ENCODE assay signal across 1 cellular context in the genomic region with DNA sequence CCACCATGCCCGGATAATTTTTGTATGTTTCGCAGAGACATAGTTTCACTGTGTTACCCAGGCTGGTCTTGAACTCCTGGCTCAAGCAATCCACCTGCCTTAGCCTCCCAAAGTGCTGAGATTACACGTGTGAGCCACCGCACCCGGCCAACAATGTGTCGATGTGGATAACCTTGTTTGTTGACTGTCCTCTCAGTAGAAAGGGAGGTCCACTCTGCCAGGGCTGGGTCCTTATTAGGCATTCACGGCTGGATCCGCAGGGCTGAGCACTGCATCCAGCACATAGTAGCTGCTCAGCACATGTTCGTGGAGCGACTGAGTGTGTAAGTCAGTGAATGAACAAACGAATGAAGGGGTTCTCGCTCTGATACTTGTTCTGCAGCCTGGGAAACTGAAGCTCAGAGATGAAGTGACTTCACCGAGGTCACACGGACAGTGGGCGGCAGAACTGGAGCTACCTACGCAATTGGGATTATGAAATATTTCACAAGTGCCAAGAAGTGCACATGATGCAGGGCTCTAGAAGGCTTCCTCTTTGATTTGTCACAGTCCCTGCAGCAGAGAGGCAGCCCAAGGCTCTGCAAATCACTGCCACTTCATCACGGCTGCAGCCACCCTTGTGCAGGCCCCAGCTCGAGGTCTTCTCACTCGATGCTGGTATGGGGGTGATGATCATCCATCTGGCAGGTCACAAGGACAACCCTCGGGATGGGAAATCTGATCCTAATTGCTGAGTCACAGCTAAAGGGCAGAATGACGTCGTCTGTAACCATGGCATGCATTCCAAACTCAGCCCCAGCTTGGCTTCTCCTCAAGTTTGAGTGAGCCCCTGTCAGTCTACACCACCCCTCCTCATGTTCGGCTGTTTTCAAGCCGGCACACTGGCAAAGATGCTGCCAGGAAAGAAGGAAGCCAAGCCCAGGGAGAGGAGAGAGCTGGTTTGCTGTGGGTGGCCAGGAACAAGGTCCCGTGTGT.
A peak's percentile ranks its signal among the peaks of the same experiment; 100 is the strongest.
TF ChIP-seq lines count a peak whose summit lies in the region.

No MANE protein-coding gene starts in this region.

TF ChIP-seq in HepG2, 621 proteins besides CTCF, POLR2A, EP300 and RAD21 (continued from another document and continues in another):
- peak; percentile 84 for TF ChIP-seq SMAD3 (CRISPR knock-in tag; IDR thresholded peaks at IDR 0.05)
- peak; percentile 84; the same call in 1 of the 2 replicates for TF ChIP-seq ZNF44 (CRISPR knock-in tag; IDR thresholded peaks at IDR 0.05)
- peak; percentile 70; the same call in 1 of the 2 replicates for TF ChIP-seq ZSCAN25 (CRISPR knock-in tag; IDR thresholded peaks at IDR 0.05)
- no peak for TF ChIP-seq PLRG1 (conservative IDR thresholded peaks at IDR 0.05)
- TF ChIP-seq, protein P1, sequence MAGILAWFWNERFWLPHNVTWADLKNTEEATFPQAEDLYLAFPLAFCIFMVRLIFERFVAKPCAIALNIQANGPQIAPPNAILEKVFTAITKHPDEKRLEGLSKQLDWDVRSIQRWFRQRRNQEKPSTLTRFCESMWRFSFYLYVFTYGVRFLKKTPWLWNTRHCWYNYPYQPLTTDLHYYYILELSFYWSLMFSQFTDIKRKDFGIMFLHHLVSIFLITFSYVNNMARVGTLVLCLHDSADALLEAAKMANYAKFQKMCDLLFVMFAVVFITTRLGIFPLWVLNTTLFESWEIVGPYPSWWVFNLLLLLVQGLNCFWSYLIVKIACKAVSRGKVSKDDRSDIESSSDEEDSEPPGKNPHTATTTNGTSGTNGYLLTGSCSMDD (CRISPR knock-in tag; IDR thresholded peaks at IDR 0.05), result no peak
- 0 out of 2 replicates have a peak, but pooled peaks have one; percentile 39 for TF ChIP-seq ZNF160 (CRISPR knock-in tag; IDR thresholded peaks at IDR 0.05)
- no peak for TF ChIP-seq MATR3 (CRISPR knock-in tag; IDR thresholded peaks at IDR 0.05)
- peak; percentile 45; the same call in 1 of the 2 replicates for TF ChIP-seq NR2F6 (IDR thresholded peaks at IDR 0.05)
- peak; percentile 72 for TF ChIP-seq NR2F6 (CRISPR knock-in tag; IDR thresholded peaks at IDR 0.05)
- TF ChIP-seq, protein P2, sequence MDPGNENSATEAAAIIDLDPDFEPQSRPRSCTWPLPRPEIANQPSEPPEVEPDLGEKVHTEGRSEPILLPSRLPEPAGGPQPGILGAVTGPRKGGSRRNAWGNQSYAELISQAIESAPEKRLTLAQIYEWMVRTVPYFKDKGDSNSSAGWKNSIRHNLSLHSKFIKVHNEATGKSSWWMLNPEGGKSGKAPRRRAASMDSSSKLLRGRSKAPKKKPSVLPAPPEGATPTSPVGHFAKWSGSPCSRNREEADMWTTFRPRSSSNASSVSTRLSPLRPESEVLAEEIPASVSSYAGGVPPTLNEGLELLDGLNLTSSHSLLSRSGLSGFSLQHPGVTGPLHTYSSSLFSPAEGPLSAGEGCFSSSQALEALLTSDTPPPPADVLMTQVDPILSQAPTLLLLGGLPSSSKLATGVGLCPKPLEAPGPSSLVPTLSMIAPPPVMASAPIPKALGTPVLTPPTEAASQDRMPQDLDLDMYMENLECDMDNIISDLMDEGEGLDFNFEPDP (CRISPR knock-in tag; conservative IDR thresholded peaks at IDR 0.05), result 0 out of 2 replicates have a peak, but pooled peaks have one; percentile 19
- TF ChIP-seq GABPB1 (CRISPR knock-in tag; IDR thresholded peaks at IDR 0.05), result no peak; the same call in 1 of the 2 replicates
- TF ChIP-seq SRY (CRISPR knock-in tag; IDR thresholded peaks at IDR 0.05), result no peak
- TF ChIP-seq, protein P3, sequence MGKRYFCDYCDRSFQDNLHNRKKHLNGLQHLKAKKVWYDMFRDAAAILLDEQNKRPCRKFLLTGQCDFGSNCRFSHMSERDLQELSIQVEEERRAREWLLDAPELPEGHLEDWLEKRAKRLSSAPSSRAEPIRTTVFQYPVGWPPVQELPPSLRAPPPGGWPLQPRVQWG (CRISPR knock-in tag; IDR thresholded peaks at IDR 0.05; ENCODE audit: borderline replicate concordance, low read depth), result no peak
- TF ChIP-seq, protein P4, sequence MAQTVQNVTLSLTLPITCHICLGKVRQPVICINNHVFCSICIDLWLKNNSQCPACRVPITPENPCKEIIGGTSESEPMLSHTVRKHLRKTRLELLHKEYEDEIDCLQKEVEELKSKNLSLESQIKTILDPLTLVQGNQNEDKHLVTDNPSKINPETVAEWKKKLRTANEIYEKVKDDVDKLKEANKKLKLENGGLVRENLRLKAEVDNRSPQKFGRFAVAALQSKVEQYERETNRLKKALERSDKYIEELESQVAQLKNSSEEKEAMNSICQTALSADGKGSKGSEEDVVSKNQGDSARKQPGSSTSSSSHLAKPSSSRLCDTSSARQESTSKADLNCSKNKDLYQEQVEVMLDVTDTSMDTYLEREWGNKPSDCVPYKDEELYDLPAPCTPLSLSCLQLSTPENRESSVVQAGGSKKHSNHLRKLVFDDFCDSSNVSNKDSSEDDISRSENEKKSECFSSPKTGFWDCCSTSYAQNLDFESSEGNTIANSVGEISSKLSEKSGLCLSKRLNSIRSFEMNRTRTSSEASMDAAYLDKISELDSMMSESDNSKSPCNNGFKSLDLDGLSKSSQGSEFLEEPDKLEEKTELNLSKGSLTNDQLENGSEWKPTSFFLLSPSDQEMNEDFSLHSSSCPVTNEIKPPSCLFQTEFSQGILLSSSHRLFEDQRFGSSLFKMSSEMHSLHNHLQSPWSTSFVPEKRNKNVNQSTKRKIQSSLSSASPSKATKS (CRISPR knock-in tag; IDR thresholded peaks at IDR 0.05), result no peak
- TF ChIP-seq ARNT (IDR thresholded peaks at IDR 0.05), result no peak
- TF ChIP-seq ZNF510 (CRISPR knock-in tag; IDR thresholded peaks at IDR 0.05; ENCODE audit: low read depth), result no peak
- TF ChIP-seq MYC (CRISPR knock-in tag; IDR thresholded peaks at IDR 0.05; ENCODE audit: borderline replicate concordance), result peak; percentile 71; the same call in 1 of the 2 replicates
- TF ChIP-seq, protein P5, sequence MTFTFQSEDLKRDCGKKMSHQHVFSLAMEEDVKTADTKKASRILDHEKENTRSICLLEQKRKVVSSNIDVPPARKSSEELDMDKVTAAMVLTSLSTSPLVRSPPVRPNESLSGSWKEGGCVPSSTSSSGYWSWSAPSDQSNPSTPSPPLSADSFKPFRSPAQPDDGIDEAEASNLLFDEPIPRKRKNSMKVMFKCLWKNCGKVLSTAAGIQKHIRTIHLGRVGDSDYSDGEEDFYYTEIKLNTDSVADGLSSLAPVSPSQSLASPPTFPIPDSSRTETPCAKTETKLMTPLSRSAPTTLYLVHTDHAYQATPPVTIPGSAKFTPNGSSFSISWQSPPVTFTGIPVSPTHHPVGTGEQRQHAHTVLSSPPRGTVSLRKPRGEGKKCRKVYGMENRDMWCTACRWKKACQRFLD (CRISPR knock-in tag; IDR thresholded peaks at IDR 0.05; ENCODE audit: borderline replicate concordance), result no peak
- TF ChIP-seq, protein P6, sequence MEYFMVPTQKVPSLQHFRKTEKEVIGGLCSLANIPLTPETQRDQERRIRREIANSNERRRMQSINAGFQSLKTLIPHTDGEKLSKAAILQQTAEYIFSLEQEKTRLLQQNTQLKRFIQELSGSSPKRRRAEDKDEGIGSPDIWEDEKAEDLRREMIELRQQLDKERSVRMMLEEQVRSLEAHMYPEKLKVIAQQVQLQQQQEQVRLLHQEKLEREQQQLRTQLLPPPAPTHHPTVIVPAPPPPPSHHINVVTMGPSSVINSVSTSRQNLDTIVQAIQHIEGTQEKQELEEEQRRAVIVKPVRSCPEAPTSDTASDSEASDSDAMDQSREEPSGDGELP (IDR thresholded peaks at IDR 0.05; ENCODE audit: borderline replicate concordance, low read depth), result peak; percentile 49; the same call in 1 of the 2 replicates
- TF ChIP-seq DR1 (CRISPR knock-in tag; IDR thresholded peaks at IDR 0.05), result no peak
- TF ChIP-seq ZKSCAN8 (CRISPR knock-in tag; IDR thresholded peaks at IDR 0.05; ENCODE audit: borderline replicate concordance), result peak; percentile 44; the same call in 1 of the 2 replicates
- TF ChIP-seq KMT2A (CRISPR knock-in tag; IDR thresholded peaks at IDR 0.05), result no peak; the same call in 1 of the 2 replicates
- peak; percentile 31; the same call in 1 of the 2 replicates for TF ChIP-seq PRMT3 (CRISPR knock-in tag; IDR thresholded peaks at IDR 0.05; ENCODE audit: borderline replicate concordance, low read depth)
- 0 out of 2 replicates have a peak, but pooled peaks have one; percentile 75 for TF ChIP-seq MTF2 (CRISPR knock-in tag; IDR thresholded peaks at IDR 0.05; ENCODE audit: borderline replicate concordance)
- TF ChIP-seq SMC3 (IDR thresholded peaks at IDR 0.05; ENCODE audit: low read length), result peak; percentile 47; the same call in 1 of the 2 replicates
- TF ChIP-seq, protein P7, sequence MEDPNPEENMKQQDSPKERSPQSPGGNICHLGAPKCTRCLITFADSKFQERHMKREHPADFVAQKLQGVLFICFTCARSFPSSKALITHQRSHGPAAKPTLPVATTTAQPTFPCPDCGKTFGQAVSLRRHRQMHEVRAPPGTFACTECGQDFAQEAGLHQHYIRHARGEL (CRISPR knock-in tag; IDR thresholded peaks at IDR 0.05), result no peak
- TF ChIP-seq TCF7 (IDR thresholded peaks at IDR 0.05; ENCODE audit: low read depth), result no peak
- TF ChIP-seq SMYD3 (CRISPR knock-in tag; IDR thresholded peaks at IDR 0.05), result peak; percentile 84; the same call in 1 of the 2 replicates
- no peak for TF ChIP-seq ZSCAN30 (CRISPR knock-in tag; IDR thresholded peaks at IDR 0.05)
- TF ChIP-seq DNMT1 (CRISPR knock-in tag; IDR thresholded peaks at IDR 0.05), result no peak; the same call in 1 of the 2 replicates
- peak; percentile 35; the same call in 1 of the 2 replicates for TF ChIP-seq ZNF331 (CRISPR knock-in tag; IDR thresholded peaks at IDR 0.05)
- no peak for TF ChIP-seq ZNF614 (CRISPR knock-in tag; IDR thresholded peaks at IDR 0.05; ENCODE audit: borderline replicate concordance)
- no peak; the same call in 1 of the 2 replicates for TF ChIP-seq ZNF546 (CRISPR knock-in tag; conservative IDR thresholded peaks at IDR 0.05)
- TF ChIP-seq, protein P8, sequence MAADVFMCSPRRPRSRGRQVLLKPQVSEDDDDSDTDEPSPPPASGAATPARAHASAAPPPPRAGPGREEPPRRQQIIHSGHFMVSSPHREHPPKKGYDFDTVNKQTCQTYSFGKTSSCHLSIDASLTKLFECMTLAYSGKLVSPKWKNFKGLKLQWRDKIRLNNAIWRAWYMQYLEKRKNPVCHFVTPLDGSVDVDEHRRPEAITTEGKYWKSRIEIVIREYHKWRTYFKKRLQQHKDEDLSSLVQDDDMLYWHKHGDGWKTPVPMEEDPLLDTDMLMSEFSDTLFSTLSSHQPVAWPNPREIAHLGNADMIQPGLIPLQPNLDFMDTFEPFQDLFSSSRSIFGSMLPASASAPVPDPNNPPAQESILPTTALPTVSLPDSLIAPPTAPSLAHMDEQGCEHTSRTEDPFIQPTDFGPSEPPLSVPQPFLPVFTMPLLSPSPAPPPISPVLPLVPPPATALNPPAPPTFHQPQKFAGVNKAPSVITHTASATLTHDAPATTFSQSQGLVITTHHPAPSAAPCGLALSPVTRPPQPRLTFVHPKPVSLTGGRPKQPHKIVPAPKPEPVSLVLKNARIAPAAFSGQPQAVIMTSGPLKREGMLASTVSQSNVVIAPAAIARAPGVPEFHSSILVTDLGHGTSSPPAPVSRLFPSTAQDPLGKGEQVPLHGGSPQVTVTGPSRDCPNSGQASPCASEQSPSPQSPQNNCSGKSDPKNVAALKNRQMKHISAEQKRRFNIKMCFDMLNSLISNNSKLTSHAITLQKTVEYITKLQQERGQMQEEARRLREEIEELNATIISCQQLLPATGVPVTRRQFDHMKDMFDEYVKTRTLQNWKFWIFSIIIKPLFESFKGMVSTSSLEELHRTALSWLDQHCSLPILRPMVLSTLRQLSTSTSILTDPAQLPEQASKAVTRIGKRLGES (CRISPR knock-in tag; IDR thresholded peaks at IDR 0.05; ENCODE audit: borderline replicate concordance), result no peak
- no peak; the same call in none of the 2 replicates for TF ChIP-seq RNF2 (conservative IDR thresholded peaks at IDR 0.05; ENCODE audit: low read depth)
- no peak for TF ChIP-seq GZF1 (CRISPR knock-in tag; IDR thresholded peaks at IDR 0.05)
- TF ChIP-seq FIP1L1 (IDR thresholded peaks at IDR 0.05; ENCODE audit: borderline replicate concordance, insufficient read depth, low read depth, low read length), result no peak
- peak; percentile 63; the same call in 1 of the 2 replicates for TF ChIP-seq SRF (IDR thresholded peaks at IDR 0.05; ENCODE audit: low read depth, low read length)
- TF ChIP-seq ZNF569 (CRISPR knock-in tag; IDR thresholded peaks at IDR 0.05; ENCODE audit: borderline replicate concordance), result no peak
- TF ChIP-seq PHB2 (IDR thresholded peaks at IDR 0.05; ENCODE audit: partially characterized antibody), result no peak
- no peak; the same call in 1 of the 2 replicates for TF ChIP-seq HOXA9 (CRISPR knock-in tag; IDR thresholded peaks at IDR 0.05; ENCODE audit: borderline replicate concordance)
- TF ChIP-seq ZNF788 (CRISPR knock-in tag; IDR thresholded peaks at IDR 0.05; ENCODE audit: borderline replicate concordance), result peak; percentile 51; the same call in 1 of the 2 replicates
- TF ChIP-seq ZNF33A (CRISPR knock-in tag; IDR thresholded peaks at IDR 0.05; ENCODE audit: borderline replicate concordance), result no peak
- TF ChIP-seq ZNF703 (CRISPR knock-in tag; IDR thresholded peaks at IDR 0.05; ENCODE audit: borderline replicate concordance), result no peak; the same call in 1 of the 2 replicates
- TF ChIP-seq, protein P9, sequence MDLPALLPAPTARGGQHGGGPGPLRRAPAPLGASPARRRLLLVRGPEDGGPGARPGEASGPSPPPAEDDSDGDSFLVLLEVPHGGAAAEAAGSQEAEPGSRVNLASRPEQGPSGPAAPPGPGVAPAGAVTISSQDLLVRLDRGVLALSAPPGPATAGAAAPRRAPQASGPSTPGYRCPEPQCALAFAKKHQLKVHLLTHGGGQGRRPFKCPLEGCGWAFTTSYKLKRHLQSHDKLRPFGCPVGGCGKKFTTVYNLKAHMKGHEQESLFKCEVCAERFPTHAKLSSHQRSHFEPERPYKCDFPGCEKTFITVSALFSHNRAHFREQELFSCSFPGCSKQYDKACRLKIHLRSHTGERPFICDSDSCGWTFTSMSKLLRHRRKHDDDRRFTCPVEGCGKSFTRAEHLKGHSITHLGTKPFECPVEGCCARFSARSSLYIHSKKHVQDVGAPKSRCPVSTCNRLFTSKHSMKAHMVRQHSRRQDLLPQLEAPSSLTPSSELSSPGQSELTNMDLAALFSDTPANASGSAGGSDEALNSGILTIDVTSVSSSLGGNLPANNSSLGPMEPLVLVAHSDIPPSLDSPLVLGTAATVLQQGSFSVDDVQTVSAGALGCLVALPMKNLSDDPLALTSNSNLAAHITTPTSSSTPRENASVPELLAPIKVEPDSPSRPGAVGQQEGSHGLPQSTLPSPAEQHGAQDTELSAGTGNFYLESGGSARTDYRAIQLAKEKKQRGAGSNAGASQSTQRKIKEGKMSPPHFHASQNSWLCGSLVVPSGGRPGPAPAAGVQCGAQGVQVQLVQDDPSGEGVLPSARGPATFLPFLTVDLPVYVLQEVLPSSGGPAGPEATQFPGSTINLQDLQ (CRISPR knock-in tag; IDR thresholded peaks at IDR 0.05), result no peak
- TF ChIP-seq ZNF460 (CRISPR knock-in tag; IDR thresholded peaks at IDR 0.05; ENCODE audit: borderline replicate concordance), result peak; percentile 73; the same call in 1 of the 2 replicates
- TF ChIP-seq KLF16 (CRISPR knock-in tag; IDR thresholded peaks at IDR 0.05), result peak in 1 of 2 experiments; percentile 62; a peak in 1 of 4 replicates
- TF ChIP-seq PAWR (CRISPR knock-in tag; IDR thresholded peaks at IDR 0.05; ENCODE audit: borderline replicate concordance), result no peak
- no peak for TF ChIP-seq ZNF678 (CRISPR knock-in tag; IDR thresholded peaks at IDR 0.05)
- peak; percentile 53; the same call in 1 of the 2 replicates for TF ChIP-seq ZFY (CRISPR knock-in tag; IDR thresholded peaks at IDR 0.05)
- 0 out of 2 replicates have a peak, but pooled peaks have one; percentile 46 for TF ChIP-seq ZMAT3 (CRISPR knock-in tag; conservative IDR thresholded peaks at IDR 0.05)
- no peak for TF ChIP-seq MBD4 (IDR thresholded peaks at IDR 0.05; ENCODE audit: borderline replicate concordance, low read length)
